ENCODE assay signal across 15 cellular contexts in the genomic region with DNA sequence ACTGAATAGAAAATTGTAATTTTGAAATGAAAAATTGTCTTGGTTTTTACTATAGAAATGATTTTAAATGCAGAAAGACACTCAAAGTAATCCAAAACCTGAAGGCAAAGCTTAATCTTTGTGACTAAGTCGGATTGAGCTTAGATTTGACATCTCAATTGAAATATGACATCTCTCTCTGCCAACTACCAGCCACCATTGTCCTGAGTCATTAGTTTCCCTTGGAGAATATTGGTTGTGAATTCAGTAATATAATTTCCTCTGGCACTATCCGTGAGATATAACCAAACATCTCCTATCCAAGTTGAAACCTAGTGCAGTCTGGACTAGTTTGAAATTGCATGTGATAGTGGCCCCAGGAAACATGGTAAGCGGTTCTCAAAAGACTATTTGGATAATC. TPM values are rescaled to one million over a fixed set of nuclear protein-coding genes. Genes with fewer than 3 reads are reported as not detected.
"Had no signal": no experiment of that assay in that cellular context is flagged by ENCODE, and none has a peak within 500 bp of the region (broad histone marks: within the 10 kb centered on the region; RNA-seq: fewer than 3 reads in every experiment).

No MANE protein-coding gene starts in this region.

- DNase-seq: activated CD8-positive, alpha-beta memory T cell treated with anti-CD3 and anti-CD28 coated beads, Interleukin-2, amount 50 U/mL, for 4 hours; activated CD8-positive, alpha-beta T cell treated with anti-CD3 and anti-CD28 coated beads for 36 hours; activated naive CD4-positive, alpha-beta T cell treated with anti-CD3 and anti-CD28 coated beads, Interleukin-2, amount 10 ng/mL, durations not matched to agents 7 days and 5 days; amniotic stem cell; body of pancreas; central memory CD4-positive, alpha-beta T cell; cortex of kidney; effector CD8-positive, alpha-beta T cell; kidney glomerular epithelial cell; sigmoid colon; stimulated activated CD4-positive, alpha-beta T cell treated with anti-CD3 and anti-CD28 coated beads, Interleukin-12 subunit alpha, Interleukin-12 subunit beta, amount 100 ng/mL, for 4 hours; T1000; testis had no signal

- H3K27ac ChIP-seq: body of pancreas, hepatocyte, sigmoid colon, testis had no signal

- H3K27me3 ChIP-seq: body of pancreas, hepatocyte, sigmoid colon, testis had no signal

- H3K4me1 ChIP-seq: testis had no signal

- ATAC-seq: body of pancreas had no signal

RNA-seq across cellular contexts. Expression of gene PLA2G4A, which starts 37.1 kb away (rescaled TPM):
- polyA plus RNA-seq: neural cell had no signal
